In genomic region chr9:133768859-133769510, GRCh38 we compare ENCODE assay signal across 13 cellular contexts. TPM values are rescaled to one million over a fixed set of nuclear protein-coding genes. Genes with fewer than 3 reads are reported as not detected.
DNase-seq lines count a peak whose midpoint lies in the region; ATAC-seq, FAIRE-seq and TF ChIP-seq lines count a peak whose summit lies in the region.
"Had no signal": no experiment of that assay in that cellular context is flagged by ENCODE, and none has a peak within 500 bp of the region (broad histone marks: within the 10 kb centered on the region; RNA-seq: fewer than 3 reads in every experiment).

No MANE protein-coding gene starts in this region.

- no peaks in the 10 kb centered on the region for H3K27me3 ChIP-seq in Loucy (ENCODE audit: insufficient read depth, low read length, poor library complexity, severe bottlenecking)
- H3K27me3 ChIP-seq: ascending aorta, SJCRH30 had no signal

- H3F3A ChIP-seq in Loucy (ENCODE audit: low read depth): no peaks in the 10 kb centered on the region

- no peaks in the 10 kb centered on the region for H3K9me2 ChIP-seq in Loucy (replicated peaks; ENCODE audit: low read depth, low read length)

- FAIRE-seq in D721Med (lab: Jason Lieb, UNC): no peak
- FAIRE-seq: H54 had no signal

- H3K4me3 Mint-ChIP-seq in natural killer cell: no peak overlapping the region

- H3K27me3 Mint-ChIP-seq in natural killer cell (ENCODE audit: low read depth in 2 of 2): no peaks in the 10 kb centered on the region

- no peak overlapping the region for H3K4me3 ChIP-seq in Loucy (ENCODE audit: low read length, poor library complexity, severe bottlenecking)
- no peak overlapping the region for H3K4me3 ChIP-seq in coronary artery
- H3K4me3 ChIP-seq: ascending aorta, SJCRH30 had no signal

- no peaks in the 10 kb centered on the region for H3K79me2 ChIP-seq in Loucy (ENCODE audit: insufficient read depth, low read length)

- peaks cover 19% of the 10 kb centered on the region; the same call in 1 of the 2 replicates for H3K36me3 ChIP-seq in Loucy (ENCODE audit: insufficient read depth, low read length)

- no peak overlapping the region for H3K27ac ChIP-seq in coronary artery
- H3K27ac ChIP-seq: ascending aorta, SJCRH30 had no signal

- H3K4me1 ChIP-seq in Loucy (ENCODE audit: insufficient read depth, low read length, poor library complexity, severe bottlenecking): no peaks in the 10 kb centered on the region
- H3K4me1 ChIP-seq: ascending aorta, SJCRH30 had no signal

- ATAC-seq in natural killer cell (no peak), HG03045 (IDR thresholded peaks at IDR 0.05; ENCODE audit: unreplicated experiment) (no peak)

- no peaks in the 10 kb centered on the region for H4K20me1 ChIP-seq in Loucy (ENCODE audit: insufficient read depth, low read length, poor library complexity, severe bottlenecking)

- H3K4me1 Mint-ChIP-seq in natural killer cell: no peaks in the 10 kb centered on the region

- no peak overlapping the region for H3K4me2 ChIP-seq in Loucy (ENCODE audit: low read depth, low read length, poor library complexity, severe bottlenecking)

- intact Hi-C loops in natural killer cell (cut with micrococcal nuclease): no loop called here

- 0 out of 2 replicates have a peak, but pooled peaks cover 6% of the 10 kb centered on the region for H3K9me3 ChIP-seq in Loucy (ENCODE audit: insufficient read depth, low read depth, low read length)

- H3K9ac ChIP-seq in Loucy (ENCODE audit: low read depth, low read length, poor library complexity, severe bottlenecking): no peak overlapping the region

- H3K27ac Mint-ChIP-seq in natural killer cell: no peak overlapping the region

- TF ChIP-seq CTCF in Loucy (conservative IDR thresholded peaks at IDR 0.05; ENCODE audit: low read length) (peak; percentile 48), coronary artery (IDR thresholded peaks at IDR 0.05) (no peak), natural killer cell (IDR thresholded peaks at IDR 0.05) (no peak), D721Med (IDR thresholded peaks at IDR 0.05; ENCODE audit: insufficient read depth, missing control alignments) (no peak)

- H2AFZ ChIP-seq in Loucy (ENCODE audit: low read length): no peak overlapping the region

- peaks cover 4 to 9% of the 10 kb centered on the region in 2 donors for H3K9me3 Mint-ChIP-seq in natural killer cell

- H3K36me3 Mint-ChIP-seq in natural killer cell: peaks cover 9% of the 10 kb centered on the region

- DNase-seq in DMS53 (lab: John Stamatoyannopoulos, UW) (peak; percentile 81), coronary artery (ENCODE audit: low spot score) (peak; percentile 66), natural killer cell (peak; percentile 10), D721Med (ENCODE audit: insufficient read length, low spot score) (no peak), GF-D8 (lab: John Stamatoyannopoulos, UW) (no peak), AG20443 (ENCODE audit: low spot score) (no peak)
- DNase-seq: activated CD4-positive, alpha-beta T cell treated with anti-CD3 and anti-CD28 coated beads, Interleukin-2, amount 50 U/mL, for 48 hours; occipital lobe had no signal

RNA-seq across cellular contexts. Expression of gene SARDH, which starts 30.8 kb away (rescaled TPM):
- total RNA-seq in natural killer cell: 1 to 10 TPM; 2.2 to 6.8 (median 4.1) TPM

Comparison
In these comparisons a context has a peak if more than half of its experiments do, and no peak if none do; other contexts are left out.
1. DNase-seq: peak in DMS53 (single experiment), coronary artery (single experiment) and natural killer cell (single experiment); none in D721Med (single experiment), GF-D8 (single experiment) and AG20443 (single experiment).